8 cellular contexts compared by ENCODE assay signal in genomic region chr20:63434599-63435378, GRCh38. TPM values are rescaled to one million over a fixed set of nuclear protein-coding genes. Genes with fewer than 3 reads are reported as not detected.
A peak's percentile ranks its signal among the peaks of the same experiment; 100 is the strongest.
DNase-seq lines count a peak whose midpoint lies in the region; ATAC-seq and TF ChIP-seq lines count a peak whose summit lies in the region.

No MANE protein-coding gene starts in this region.

- TF ChIP-seq CTCF in AG09309 (IDR thresholded peaks at IDR 0.05; ENCODE audit: control insufficient read depth, insufficient read depth, low read depth, low read length, missing control alignments), result peak; percentile 62
- peak; percentile 85 for TF ChIP-seq CTCF in GM20000 (IDR thresholded peaks at IDR 0.05; ENCODE audit: extremely low read depth, missing control alignments)
- peak; percentile 68 to 98 (median 88) for TF ChIP-seq CTCF in dorsolateral prefrontal cortex (IDR thresholded peaks at IDR 0.05 in 54 of 56, conservative IDR thresholded peaks at IDR 0.05 in 2 of 56; ENCODE audit: low read depth in 1 of 56, partially characterized antibody in 56 of 56)

- intact Hi-C loops in dorsolateral prefrontal cortex (cut with DNase I), result no loop called here

- H3K4me3 ChIP-seq in AG09309 (ENCODE audit: control insufficient read depth, low read depth, low read length) (no peak overlapping the region), dorsolateral prefrontal cortex (no peak overlapping the region)

- H3K27ac ChIP-seq in dorsolateral prefrontal cortex, result peak overlapping the region in 3 of 59 donors; percentile 23 to 66 (median 27)

- H3K27me3 ChIP-seq in dorsolateral prefrontal cortex, result peaks cover 0 to 5% (median 0%) of the 10 kb centered on the region in 45 donors

- ATAC-seq in HG03354 (IDR thresholded peaks at IDR 0.05; ENCODE audit: poor library complexity, severe bottlenecking, unreplicated experiment), result no peak

- DNase-seq in AG09309 (ENCODE audit: low read depth) (no peak), GM20000 (ENCODE audit: low spot score) (peak; percentile 92), NCI-H748 (lab: John Stamatoyannopoulos, UW; ENCODE audit: unreplicated experiment) (peak; percentile 61), dorsolateral prefrontal cortex (peak; percentile 63 to 89 (median 78)), medulla oblongata (ENCODE audit: extremely low spot score) (peak; percentile 45)
- DNase-seq in activated CD4-positive, alpha-beta T cell treated with anti-CD3 and anti-CD28 coated beads, Interleukin-2, amount 50 U/mL, for 48 hours, result peak; percentile 81 to 86
- peak; percentile 62 to 71 for DNase-seq in stimulated activated CD8-positive, alpha-beta memory T cell treated with anti-CD3 and anti-CD28 coated beads, Interleukin-2, amount 100 ng/mL, for 48 hours (ENCODE audit: low read depth in 2 of 2)

RNA-seq across cellular contexts. Expression of gene KCNQ2, which starts 37.7 kb away (rescaled TPM):
- 100 to 1,000 TPM in 119 of 120 experiments, 10 to 100 TPM in 1; 75.7 to 403 (median 241) TPM for total RNA-seq in dorsolateral prefrontal cortex
